ENCODE assay signal across 33 cellular contexts in the genomic region with DNA sequence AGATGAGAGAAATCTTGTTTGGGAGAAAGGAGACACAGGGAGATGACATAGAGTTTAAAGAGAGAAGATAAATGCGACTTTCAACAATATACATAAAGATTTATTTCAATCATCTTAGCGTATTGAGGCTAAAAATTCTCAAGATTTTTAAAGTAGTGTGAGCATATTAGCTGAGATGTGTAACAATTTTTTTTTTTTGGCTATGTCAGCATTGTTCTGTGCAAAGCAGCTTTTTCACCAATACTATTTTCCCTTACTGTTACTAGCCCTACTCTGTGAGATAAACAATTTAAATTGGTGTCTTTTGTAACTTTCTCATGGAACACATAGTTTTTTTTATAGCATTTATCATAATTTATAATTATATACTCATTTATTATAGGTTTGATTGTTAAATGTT.
"Had no signal": no experiment of that assay in that cellular context is flagged by ENCODE, and none has a peak within 500 bp of the region (broad histone marks: within the 10 kb centered on the region; RNA-seq: fewer than 3 reads in every experiment).

No MANE protein-coding gene starts in this region.

- H3K36me3 ChIP-seq: adrenal gland, ascending aorta, brain microvascular endothelial cell, breast epithelium, cardiac muscle cell had no signal

- H3K4me3 ChIP-seq: adrenal gland, ascending aorta, body of pancreas, breast epithelium, cardiac muscle cell had no signal

- H3K4me1 ChIP-seq: adrenal gland, ascending aorta, body of pancreas, breast epithelium had no signal

- H3K27ac ChIP-seq: adrenal gland, ascending aorta, body of pancreas, brain microvascular endothelial cell, breast epithelium, cardiac muscle cell had no signal

- DNase-seq: activated effector memory CD4-positive, alpha-beta T cell treated with anti-CD3 and anti-CD28 coated beads, Interleukin-2, amount 50 U/mL, for 16 hours; activated effector memory CD4-positive, alpha-beta T cell treated with Interleukin-2 at 50 U/mL for 16 hours; activated gamma-delta T cell; activated gamma-delta T cell treated with Interleukin-2 at 50 U/mL for 16 hours; activated naive CD4-positive, alpha-beta T cell; activated naive CD4-positive, alpha-beta T cell treated with anti-CD3 and anti-CD28 coated beads for 36 hours; activated naive CD4-positive, alpha-beta T cell treated with anti-CD3 and anti-CD28 coated beads, Interleukin-2, amount 10 ng/mL, durations not matched to agents 7 days and 5 days; activated naive CD4-positive, alpha-beta T cell treated with anti-CD3 and anti-CD28 coated beads, Interleukin-2, amount 50 U/mL, for 16 hours; activated naive CD4-positive, alpha-beta T cell treated with Interleukin-2 at 50 U/mL for 16 hours; activated naive CD8-positive, alpha-beta T cell treated with anti-CD3 and anti-CD28 coated beads for 36 hours; activated naive CD8-positive, alpha-beta T cell treated with anti-CD3 and anti-CD28 coated beads, Interleukin-2, amount 10 ng/mL, durations not matched to agents 7 days and 5 days; activated naive CD8-positive, alpha-beta T cell treated with anti-CD3 and anti-CD28 coated beads, Interleukin-2, amount 50 U/mL, for 24 hours; activated T-cell treated with anti-CD3 and anti-CD28 coated beads, Interleukin-2, amount 50 U/mL, for 24 hours; activated T-cell treated with anti-CD3 and anti-CD28 coated beads, Interleukin-2, amount 50 U/mL, for 4 hours; activated T-cell treated with anti-CD3 and anti-CD28 coated beads, Interleukin-2, amount 50 U/mL, for 48 hours; activated T-cell treated with anti-CD3 and anti-CD28 coated beads, Interleukin-2, amount 50 U/mL, for 72 hours; adrenal gland; amniotic stem cell; amygdala; anterior cingulate cortex; aorta; body of pancreas; brain microvascular endothelial cell; caudate nucleus; central memory CD4-positive, alpha-beta T cell; cerebellar nuclear complex had no signal

- FAIRE-seq: astrocyte, bronchial epithelial cell had no signal

- H3K27me3 ChIP-seq: adrenal gland, ascending aorta, body of pancreas, brain microvascular endothelial cell, breast epithelium, cardiac muscle cell had no signal

- ATAC-seq: activated naive CD4-positive, alpha-beta T cell treated with anti-CD3 and anti-CD28 coated beads, Interleukin-2, amount 50 U/mL, for 72 hours; activated naive CD8-positive, alpha-beta T cell treated with anti-CD3 and anti-CD28 coated beads, Interleukin-2, amount 50 U/mL, for 24 hours; activated T-cell treated with anti-CD3 and anti-CD28 coated beads, Interleukin-2, amount 50 U/mL, for 4 hours; activated T-cell treated with anti-CD3 and anti-CD28 coated beads, Interleukin-2, amount 50 U/mL, for 72 hours; activated T-helper 17 cell treated with anti-CD3 and anti-CD28 coated beads, Interleukin-2, amount 50 U/mL, for 72 hours; body of pancreas had no signal

- H3K9me3 ChIP-seq: adrenal gland, ascending aorta, body of pancreas, breast epithelium had no signal
